ENCODE assay signal across 14 cellular contexts in genomic region chr2:70371753-70372152, GRCh38.
A peak's percentile ranks its signal among the peaks of the same experiment; 100 is the strongest.
DNase-seq lines count a peak whose midpoint lies in the region; ATAC-seq and TF ChIP-seq lines count a peak whose summit lies in the region.
"Had no signal": no experiment of that assay in that cellular context is flagged by ENCODE, and none has a peak within 500 bp of the region (broad histone marks: within the 10 kb centered on the region; RNA-seq: fewer than 3 reads in every experiment).

No MANE protein-coding gene starts in this region.

- H3K36me3 Mint-ChIP-seq in neural progenitor cell, result no peaks in the 10 kb centered on the region
- H3K36me3 Mint-ChIP-seq in CD4-positive, alpha-beta T cell (ENCODE audit: low read depth), result no peaks in the 10 kb centered on the region
- H3K36me3 Mint-ChIP-seq in nephron progenitor cell (ENCODE audit: low read depth), result no peaks in the 10 kb centered on the region

- no peak overlapping the region for H3K4me2 ChIP-seq in neural progenitor cell

- H3K79me2 ChIP-seq in neural progenitor cell (ENCODE audit: low read depth), result no peaks in the 10 kb centered on the region

- no peaks in the 10 kb centered on the region for H3K4me1 ChIP-seq in neural progenitor cell
- H3K4me1 ChIP-seq: Caco-2 had no signal

- intact Hi-C loops in CD4-positive, alpha-beta T cell (cut with DNase I, micrococcal nuclease), result no loop called here

- no peak overlapping the region for H3K9ac ChIP-seq in neural progenitor cell

- H3K4me3 ChIP-seq in choroid plexus epithelial cell (ENCODE audit: low read depth, low read length) (no peak overlapping the region), neural progenitor cell (no peak overlapping the region)

- H3K27ac ChIP-seq in neural progenitor cell, result no peak overlapping the region
- H3K27ac ChIP-seq in CD4-positive, alpha-beta T cell (ENCODE audit: low read depth, low read length), result no peak overlapping the region

- no peaks in the 10 kb centered on the region for H4K20me1 ChIP-seq in neural progenitor cell (ENCODE audit: low read depth)

- no peak overlapping the region for H2AFZ ChIP-seq in neural progenitor cell (replicated peaks)

- ATAC-seq in CD4-positive, alpha-beta T cell (ENCODE audit: poor library complexity), result no peak

- POLR2A ChIA-PET in CD4-positive, alpha-beta T cell (lab: Charles Lee), result no interaction called here

- H3K27me3 Mint-ChIP-seq in neural progenitor cell (ENCODE audit: insufficient read depth, low read depth) (peaks cover 5% of the 10 kb centered on the region), nephron progenitor cell (ENCODE audit: low read depth, poor library complexity) (peaks cover 20% of the 10 kb centered on the region)
- no peaks in the 10 kb centered on the region for H3K27me3 Mint-ChIP-seq in CD4-positive, alpha-beta T cell

- H3K27ac Mint-ChIP-seq in neural progenitor cell (no peak overlapping the region), nephron progenitor cell (no peak overlapping the region)
- H3K27ac Mint-ChIP-seq in CD4-positive, alpha-beta T cell, result no peak overlapping the region
- H3K27ac Mint-ChIP-seq: T-helper 2 cell treated with Interferon-gamma antibody and Interleukin-4, amounts not matched to agents 5 μg/mL and 100 μg/mL, for 36 hours had no signal

- DNase-seq in EL (peak; percentile 86), MV-4-11 (lab: John Stamatoyannopoulos, UW) (peak; percentile 16), choroid plexus epithelial cell (ENCODE audit: low read depth) (peak; percentile 61), lung microvascular endothelial cell (ENCODE audit: low read depth in 2 of 2) (peak; percentile 88 to 92), inferior parietal cortex (ENCODE audit: extremely low spot score) (no peak), neural progenitor cell (ENCODE audit: low spot score) (no peak), nephron progenitor cell (no peak)
- DNase-seq in CD4-positive, alpha-beta T cell, result no peak
- DNase-seq: activated CD4-positive, alpha-beta T cell treated with anti-CD3 and anti-CD28 coated beads, Interleukin-2, amount 50 U/mL, for 48 hours; activated effector memory CD4-positive, alpha-beta T cell treated with Interleukin-2 at 50 U/mL for 16 hours; Caco-2; islet precursor cell had no signal

- H3K27me3 ChIP-seq in neural progenitor cell, result no peaks in the 10 kb centered on the region
- H3K27me3 ChIP-seq in CD4-positive, alpha-beta T cell (ENCODE audit: control insufficient read depth, insufficient read depth, low read length), result no peaks in the 10 kb centered on the region

- no peaks in the 10 kb centered on the region for H3F3A ChIP-seq in neural progenitor cell (ENCODE audit: low read depth)

- H3K9me3 ChIP-seq in neural progenitor cell (ENCODE audit: low read depth), result no peaks in the 10 kb centered on the region
- peaks cover 8% of the 10 kb centered on the region for H3K9me3 ChIP-seq in CD4-positive, alpha-beta T cell (ENCODE audit: control insufficient read depth, low read length)

- H3K4me3 Mint-ChIP-seq in neural progenitor cell (no peak overlapping the region), nephron progenitor cell (no peak overlapping the region)
- no peak overlapping the region for H3K4me3 Mint-ChIP-seq in CD4-positive, alpha-beta T cell
- H3K4me3 Mint-ChIP-seq: central memory CD8-positive, alpha-beta T cell; T-helper 2 cell treated with Interferon-gamma antibody and Interleukin-4, amounts not matched to agents 5 μg/mL and 100 μg/mL, for 36 hours had no signal

- H3K9me3 Mint-ChIP-seq in neural progenitor cell (no peaks in the 10 kb centered on the region), nephron progenitor cell (peaks cover 9% of the 10 kb centered on the region)
- peaks cover 5% of the 10 kb centered on the region for H3K9me3 Mint-ChIP-seq in CD4-positive, alpha-beta T cell
- H3K9me3 Mint-ChIP-seq: central memory CD8-positive, alpha-beta T cell; T-helper 2 cell treated with Interferon-gamma antibody and Interleukin-4, amounts not matched to agents 5 μg/mL and 100 μg/mL, for 36 hours had no signal

- CTCF ChIA-PET in CD4-positive, alpha-beta T cell (lab: Charles Lee), result no interaction called here

- H3K36me3 ChIP-seq in neural progenitor cell, result no peaks in the 10 kb centered on the region

- TF ChIP-seq CTCF in choroid plexus epithelial cell (conservative IDR thresholded peaks at IDR 0.05; ENCODE audit: low read depth, low read length) (no peak), neural progenitor cell (IDR thresholded peaks at IDR 0.05) (no peak), nephron progenitor cell (IDR thresholded peaks at IDR 0.05) (no peak)
- no peak for TF ChIP-seq CTCF in CD4-positive, alpha-beta T cell (IDR thresholded peaks at IDR 0.05)

- H3K4me1 Mint-ChIP-seq in neural progenitor cell (peaks cover 11% of the 10 kb centered on the region), nephron progenitor cell (peaks cover 10% of the 10 kb centered on the region)
- H3K4me1 Mint-ChIP-seq in CD4-positive, alpha-beta T cell (ENCODE audit: low read depth), result no peaks in the 10 kb centered on the region
- H3K4me1 Mint-ChIP-seq: central memory CD8-positive, alpha-beta T cell had no signal

Comparison
In these comparisons a context has a peak if more than half of its experiments do, and no peak if none do; other contexts are left out.
1. DNase-seq: peak in EL (single experiment), MV-4-11 (single experiment), choroid plexus epithelial cell (single experiment) and lung microvascular endothelial cell (2 of 2); none in inferior parietal cortex (single experiment), neural progenitor cell (single experiment), CD4-positive, alpha-beta T cell (0 of 10) and nephron progenitor cell (single experiment).